1 cellular context compared by ENCODE assay signal in the genomic region with DNA sequence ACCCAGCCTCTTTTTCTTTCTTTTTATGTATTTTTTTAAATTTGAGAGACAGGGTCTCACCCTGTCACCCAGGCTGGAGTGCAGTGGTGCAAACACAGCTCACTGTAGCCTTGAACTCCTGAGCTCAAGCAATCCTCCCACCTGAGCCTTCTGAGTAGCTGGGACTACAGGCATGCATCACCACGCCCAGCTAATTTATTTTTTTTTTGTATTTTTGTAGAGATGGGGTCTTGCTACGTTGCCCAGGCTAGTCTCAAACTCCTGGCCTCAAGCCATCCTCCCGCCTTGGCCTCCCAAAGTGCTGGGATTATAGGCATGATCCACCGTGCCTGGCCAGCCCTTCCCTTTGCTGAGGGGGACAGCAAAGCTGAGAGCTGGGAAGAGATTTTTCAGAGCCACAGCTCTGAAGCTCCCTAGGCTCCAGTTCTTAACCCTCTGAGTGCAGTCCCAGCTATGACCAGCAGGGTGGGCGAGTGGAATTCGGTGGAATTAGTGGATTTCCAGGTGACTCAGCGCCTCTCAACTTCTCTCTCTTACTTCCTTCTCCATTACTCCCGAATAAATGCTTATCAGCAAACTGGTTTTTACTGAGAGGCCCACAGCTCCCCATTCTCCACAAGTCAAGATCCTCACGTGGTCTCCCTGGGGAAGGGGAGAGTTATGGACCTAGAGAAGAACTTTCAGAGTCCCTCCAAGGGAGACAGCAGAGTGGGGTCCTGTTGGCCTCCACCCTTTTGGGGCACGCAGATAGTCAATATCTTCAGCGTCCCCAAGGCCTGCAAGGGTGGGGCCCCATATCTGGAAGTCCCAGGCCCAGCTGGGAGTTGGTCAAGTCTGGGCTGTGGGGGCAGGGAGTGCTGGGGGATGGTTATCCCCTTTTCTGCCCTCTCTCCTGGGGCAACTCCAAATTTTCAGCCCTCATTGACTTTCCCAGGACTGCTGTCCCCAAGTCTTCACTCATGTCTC.
A peak's percentile ranks its signal among the peaks of the same experiment; 100 is the strongest.
TF ChIP-seq lines count a peak whose summit lies in the region.

No MANE protein-coding gene starts in this region.

TF ChIP-seq in K562, 482 proteins besides CTCF, POLR2A, EP300 and RAD21 (continues in another document):
- peak; percentile 61 for TF ChIP-seq HDAC2 (IDR thresholded peaks at IDR 0.05)
- no peak for TF ChIP-seq ERF (CRISPR knock-in tag; IDR thresholded peaks at IDR 0.05)
- peak; percentile 54; the same call in 1 of the 2 replicates for TF ChIP-seq NFATC3 (IDR thresholded peaks at IDR 0.05)
- TF ChIP-seq, protein P1, sequence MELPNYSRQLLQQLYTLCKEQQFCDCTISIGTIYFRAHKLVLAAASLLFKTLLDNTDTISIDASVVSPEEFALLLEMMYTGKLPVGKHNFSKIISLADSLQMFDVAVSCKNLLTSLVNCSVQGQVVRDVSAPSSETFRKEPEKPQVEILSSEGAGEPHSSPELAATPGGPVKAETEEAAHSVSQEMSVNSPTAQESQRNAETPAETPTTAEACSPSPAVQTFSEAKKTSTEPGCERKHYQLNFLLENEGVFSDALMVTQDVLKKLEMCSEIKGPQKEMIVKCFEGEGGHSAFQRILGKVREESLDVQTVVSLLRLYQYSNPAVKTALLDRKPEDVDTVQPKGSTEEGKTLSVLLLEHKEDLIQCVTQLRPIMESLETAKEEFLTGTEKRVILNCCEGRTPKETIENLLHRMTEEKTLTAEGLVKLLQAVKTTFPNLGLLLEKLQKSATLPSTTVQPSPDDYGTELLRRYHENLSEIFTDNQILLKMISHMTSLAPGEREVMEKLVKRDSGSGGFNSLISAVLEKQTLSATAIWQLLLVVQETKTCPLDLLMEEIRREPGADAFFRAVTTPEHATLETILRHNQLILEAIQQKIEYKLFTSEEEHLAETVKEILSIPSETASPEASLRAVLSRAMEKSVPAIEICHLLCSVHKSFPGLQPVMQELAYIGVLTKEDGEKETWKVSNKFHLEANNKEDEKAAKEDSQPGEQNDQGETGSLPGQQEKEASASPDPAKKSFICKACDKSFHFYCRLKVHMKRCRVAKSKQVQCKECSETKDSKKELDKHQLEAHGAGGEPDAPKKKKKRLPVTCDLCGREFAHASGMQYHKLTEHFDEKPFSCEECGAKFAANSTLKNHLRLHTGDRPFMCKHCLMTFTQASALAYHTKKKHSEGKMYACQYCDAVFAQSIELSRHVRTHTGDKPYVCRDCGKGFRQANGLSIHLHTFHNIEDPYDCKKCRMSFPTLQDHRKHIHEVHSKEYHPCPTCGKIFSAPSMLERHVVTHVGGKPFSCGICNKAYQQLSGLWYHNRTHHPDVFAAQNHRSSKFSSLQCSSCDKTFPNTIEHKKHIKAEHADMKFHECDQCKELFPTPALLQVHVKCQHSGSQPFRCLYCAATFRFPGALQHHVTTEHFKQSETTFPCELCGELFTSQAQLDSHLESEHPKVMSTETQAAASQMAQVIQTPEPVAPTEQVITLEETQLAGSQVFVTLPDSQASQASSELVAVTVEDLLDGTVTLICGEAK (IDR thresholded peaks at IDR 0.05), result peak; percentile 50
- TF ChIP-seq, protein P1 (CRISPR knock-in tag; IDR thresholded peaks at IDR 0.05), result no peak
- TF ChIP-seq NBN (IDR thresholded peaks at IDR 0.05; ENCODE audit: low read depth), result peak; percentile 57
- no peak for TF ChIP-seq OTX1 (CRISPR knock-in tag; IDR thresholded peaks at IDR 0.05)
- TF ChIP-seq ZBTB1 (CRISPR knock-in tag; IDR thresholded peaks at IDR 0.05; ENCODE audit: borderline replicate concordance, low read depth), result 0 out of 2 replicates have a peak, but pooled peaks have one; percentile 14
- 0 out of 2 replicates have a peak, but pooled peaks have one; percentile 48 for TF ChIP-seq TEAD2 (tag; IDR thresholded peaks at IDR 0.05)
- TF ChIP-seq GABPB1 (CRISPR knock-in tag; IDR thresholded peaks at IDR 0.05), result 0 out of 2 replicates have a peak, but pooled peaks have one; percentile 40
- TF ChIP-seq KLF6 (CRISPR knock-in tag; IDR thresholded peaks at IDR 0.05; ENCODE audit: borderline replicate concordance), result 0 out of 2 replicates have a peak, but pooled peaks have one; percentile 34
- peak; percentile 84 for TF ChIP-seq CXXC5 (CRISPR knock-in tag; IDR thresholded peaks at IDR 0.05)
- no peak; the same call in 1 of the 2 replicates for TF ChIP-seq MEF2A (IDR thresholded peaks at IDR 0.05; ENCODE audit: control insufficient read depth, low read depth, low read length)
- no peak for TF ChIP-seq ZNF384 (IDR thresholded peaks at IDR 0.05; ENCODE audit: low read depth, low read length)
- TF ChIP-seq, protein P2, sequence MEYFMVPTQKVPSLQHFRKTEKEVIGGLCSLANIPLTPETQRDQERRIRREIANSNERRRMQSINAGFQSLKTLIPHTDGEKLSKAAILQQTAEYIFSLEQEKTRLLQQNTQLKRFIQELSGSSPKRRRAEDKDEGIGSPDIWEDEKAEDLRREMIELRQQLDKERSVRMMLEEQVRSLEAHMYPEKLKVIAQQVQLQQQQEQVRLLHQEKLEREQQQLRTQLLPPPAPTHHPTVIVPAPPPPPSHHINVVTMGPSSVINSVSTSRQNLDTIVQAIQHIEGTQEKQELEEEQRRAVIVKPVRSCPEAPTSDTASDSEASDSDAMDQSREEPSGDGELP (CRISPR knock-in tag; IDR thresholded peaks at IDR 0.05; ENCODE audit: borderline replicate concordance), result peak; percentile 99
- TF ChIP-seq, protein P3, sequence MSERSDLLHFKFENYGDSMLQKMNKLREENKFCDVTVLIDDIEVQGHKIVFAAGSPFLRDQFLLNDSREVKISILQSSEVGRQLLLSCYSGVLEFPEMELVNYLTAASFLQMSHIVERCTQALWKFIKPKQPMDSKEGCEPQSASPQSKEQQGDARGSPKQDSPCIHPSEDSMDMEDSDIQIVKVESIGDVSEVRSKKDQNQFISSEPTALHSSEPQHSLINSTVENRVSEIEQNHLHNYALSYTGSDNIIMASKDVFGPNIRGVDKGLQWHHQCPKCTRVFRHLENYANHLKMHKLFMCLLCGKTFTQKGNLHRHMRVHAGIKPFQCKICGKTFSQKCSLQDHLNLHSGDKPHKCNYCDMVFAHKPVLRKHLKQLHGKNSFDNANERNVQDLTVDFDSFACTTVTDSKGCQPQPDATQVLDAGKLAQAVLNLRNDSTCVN (CRISPR knock-in tag; IDR thresholded peaks at IDR 0.05), result no peak
- peak; percentile 64; the same call in 1 of the 2 replicates for TF ChIP-seq ZEB2 (IDR thresholded peaks at IDR 0.05)
- TF ChIP-seq ZNF561 (CRISPR knock-in tag; conservative IDR thresholded peaks at IDR 0.05), result no peak
- TF ChIP-seq, protein P4, sequence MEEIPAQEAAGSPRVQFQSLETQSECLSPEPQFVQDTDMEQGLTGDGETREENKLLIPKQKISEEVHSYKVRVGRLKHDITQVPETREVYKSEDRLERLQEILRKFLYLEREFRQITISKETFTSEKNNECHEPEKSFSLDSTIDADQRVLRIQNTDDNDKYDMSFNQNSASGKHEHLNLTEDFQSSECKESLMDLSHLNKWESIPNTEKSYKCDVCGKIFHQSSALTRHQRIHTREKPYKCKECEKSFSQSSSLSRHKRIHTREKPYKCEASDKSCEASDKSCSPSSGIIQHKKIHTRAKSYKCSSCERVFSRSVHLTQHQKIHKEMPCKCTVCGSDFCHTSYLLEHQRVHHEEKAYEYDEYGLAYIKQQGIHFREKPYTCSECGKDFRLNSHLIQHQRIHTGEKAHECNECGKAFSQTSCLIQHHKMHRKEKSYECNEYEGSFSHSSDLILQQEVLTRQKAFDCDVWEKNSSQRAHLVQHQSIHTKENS (CRISPR knock-in tag; IDR thresholded peaks at IDR 0.05), result no peak
- no peak for TF ChIP-seq XRCC4 (IDR thresholded peaks at IDR 0.05; ENCODE audit: extremely low read depth, insufficient read depth, insufficient read length)
- peak; percentile 93 for TF ChIP-seq ZBTB7A (IDR thresholded peaks at IDR 0.05; ENCODE audit: borderline replicate concordance, control insufficient read depth, low read depth, low read length)
- TF ChIP-seq ZBED1 (IDR thresholded peaks at IDR 0.05), result no peak; the same call in 1 of the 2 replicates
- TF ChIP-seq, protein P5, sequence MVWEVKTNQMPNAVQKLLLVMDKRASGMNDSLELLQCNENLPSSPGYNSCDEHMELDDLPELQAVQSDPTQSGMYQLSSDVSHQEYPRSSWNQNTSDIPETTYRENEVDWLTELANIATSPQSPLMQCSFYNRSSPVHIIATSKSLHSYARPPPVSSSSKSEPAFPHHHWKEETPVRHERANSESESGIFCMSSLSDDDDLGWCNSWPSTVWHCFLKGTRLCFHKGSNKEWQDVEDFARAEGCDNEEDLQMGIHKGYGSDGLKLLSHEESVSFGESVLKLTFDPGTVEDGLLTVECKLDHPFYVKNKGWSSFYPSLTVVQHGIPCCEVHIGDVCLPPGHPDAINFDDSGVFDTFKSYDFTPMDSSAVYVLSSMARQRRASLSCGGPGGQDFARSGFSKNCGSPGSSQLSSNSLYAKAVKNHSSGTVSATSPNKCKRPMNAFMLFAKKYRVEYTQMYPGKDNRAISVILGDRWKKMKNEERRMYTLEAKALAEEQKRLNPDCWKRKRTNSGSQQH (CRISPR knock-in tag; IDR thresholded peaks at IDR 0.05), result 0 out of 2 replicates have a peak, but pooled peaks have one; percentile 2
- TF ChIP-seq, protein P6, sequence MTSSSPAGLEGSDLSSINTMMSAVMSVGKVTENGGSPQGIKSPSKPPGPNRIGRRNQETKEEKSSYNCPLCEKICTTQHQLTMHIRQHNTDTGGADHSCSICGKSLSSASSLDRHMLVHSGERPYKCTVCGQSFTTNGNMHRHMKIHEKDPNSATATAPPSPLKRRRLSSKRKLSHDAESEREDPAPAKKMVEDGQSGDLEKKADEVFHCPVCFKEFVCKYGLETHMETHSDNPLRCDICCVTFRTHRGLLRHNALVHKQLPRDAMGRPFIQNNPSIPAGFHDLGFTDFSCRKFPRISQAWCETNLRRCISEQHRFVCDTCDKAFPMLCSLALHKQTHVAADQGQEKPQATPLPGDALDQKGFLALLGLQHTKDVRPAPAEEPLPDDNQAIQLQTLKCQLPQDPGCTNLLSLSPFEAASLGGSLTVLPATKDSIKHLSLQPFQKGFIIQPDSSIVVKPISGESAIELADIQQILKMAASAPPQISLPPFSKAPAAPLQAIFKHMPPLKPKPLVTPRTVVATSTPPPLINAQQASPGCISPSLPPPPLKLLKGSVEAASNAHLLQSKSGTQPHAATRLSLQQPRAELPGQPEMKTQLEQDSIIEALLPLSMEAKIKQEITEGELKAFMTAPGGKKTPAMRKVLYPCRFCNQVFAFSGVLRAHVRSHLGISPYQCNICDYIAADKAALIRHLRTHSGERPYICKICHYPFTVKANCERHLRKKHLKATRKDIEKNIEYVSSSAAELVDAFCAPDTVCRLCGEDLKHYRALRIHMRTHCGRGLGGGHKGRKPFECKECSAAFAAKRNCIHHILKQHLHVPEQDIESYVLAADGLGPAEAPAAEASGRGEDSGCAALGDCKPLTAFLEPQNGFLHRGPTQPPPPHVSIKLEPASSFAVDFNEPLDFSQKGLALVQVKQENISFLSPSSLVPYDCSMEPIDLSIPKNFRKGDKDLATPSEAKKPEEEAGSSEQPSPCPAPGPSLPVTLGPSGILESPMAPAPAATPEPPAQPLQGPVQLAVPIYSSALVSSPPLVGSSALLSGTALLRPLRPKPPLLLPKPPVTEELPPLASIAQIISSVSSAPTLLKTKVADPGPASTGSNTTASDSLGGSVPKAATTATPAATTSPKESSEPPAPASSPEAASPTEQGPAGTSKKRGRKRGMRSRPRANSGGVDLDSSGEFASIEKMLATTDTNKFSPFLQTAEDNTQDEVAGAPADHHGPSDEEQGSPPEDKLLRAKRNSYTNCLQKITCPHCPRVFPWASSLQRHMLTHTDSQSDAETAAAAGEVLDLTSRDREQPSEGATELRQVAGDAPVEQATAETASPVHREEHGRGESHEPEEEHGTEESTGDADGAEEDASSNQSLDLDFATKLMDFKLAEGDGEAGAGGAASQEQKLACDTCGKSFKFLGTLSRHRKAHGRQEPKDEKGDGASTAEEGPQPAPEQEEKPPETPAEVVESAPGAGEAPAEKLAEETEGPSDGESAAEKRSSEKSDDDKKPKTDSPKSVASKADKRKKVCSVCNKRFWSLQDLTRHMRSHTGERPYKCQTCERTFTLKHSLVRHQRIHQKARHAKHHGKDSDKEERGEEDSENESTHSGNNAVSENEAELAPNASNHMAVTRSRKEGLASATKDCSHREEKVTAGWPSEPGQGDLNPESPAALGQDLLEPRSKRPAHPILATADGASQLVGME (CRISPR knock-in tag; IDR thresholded peaks at IDR 0.05), result peak; percentile 47; the same call in 1 of the 2 replicates
- TF ChIP-seq HLTF (IDR thresholded peaks at IDR 0.05), result 0 out of 2 replicates have a peak, but pooled peaks have one; percentile 1
- TF ChIP-seq ZNF444 (CRISPR knock-in tag; IDR thresholded peaks at IDR 0.05), result peak; percentile 86
- TF ChIP-seq, protein P7, sequence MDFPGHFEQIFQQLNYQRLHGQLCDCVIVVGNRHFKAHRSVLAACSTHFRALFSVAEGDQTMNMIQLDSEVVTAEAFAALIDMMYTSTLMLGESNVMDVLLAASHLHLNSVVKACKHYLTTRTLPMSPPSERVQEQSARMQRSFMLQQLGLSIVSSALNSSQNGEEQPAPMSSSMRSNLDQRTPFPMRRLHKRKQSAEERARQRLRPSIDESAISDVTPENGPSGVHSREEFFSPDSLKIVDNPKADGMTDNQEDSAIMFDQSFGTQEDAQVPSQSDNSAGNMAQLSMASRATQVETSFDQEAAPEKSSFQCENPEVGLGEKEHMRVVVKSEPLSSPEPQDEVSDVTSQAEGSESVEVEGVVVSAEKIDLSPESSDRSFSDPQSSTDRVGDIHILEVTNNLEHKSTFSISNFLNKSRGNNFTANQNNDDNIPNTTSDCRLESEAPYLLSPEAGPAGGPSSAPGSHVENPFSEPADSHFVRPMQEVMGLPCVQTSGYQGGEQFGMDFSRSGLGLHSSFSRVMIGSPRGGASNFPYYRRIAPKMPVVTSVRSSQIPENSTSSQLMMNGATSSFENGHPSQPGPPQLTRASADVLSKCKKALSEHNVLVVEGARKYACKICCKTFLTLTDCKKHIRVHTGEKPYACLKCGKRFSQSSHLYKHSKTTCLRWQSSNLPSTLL (IDR thresholded peaks at IDR 0.05), result no peak
- peak; percentile 95; the same call in 1 of the 2 replicates for TF ChIP-seq CC2D1A (IDR thresholded peaks at IDR 0.05)
